1 cellular context compared by ENCODE assay signal in the genomic region with DNA sequence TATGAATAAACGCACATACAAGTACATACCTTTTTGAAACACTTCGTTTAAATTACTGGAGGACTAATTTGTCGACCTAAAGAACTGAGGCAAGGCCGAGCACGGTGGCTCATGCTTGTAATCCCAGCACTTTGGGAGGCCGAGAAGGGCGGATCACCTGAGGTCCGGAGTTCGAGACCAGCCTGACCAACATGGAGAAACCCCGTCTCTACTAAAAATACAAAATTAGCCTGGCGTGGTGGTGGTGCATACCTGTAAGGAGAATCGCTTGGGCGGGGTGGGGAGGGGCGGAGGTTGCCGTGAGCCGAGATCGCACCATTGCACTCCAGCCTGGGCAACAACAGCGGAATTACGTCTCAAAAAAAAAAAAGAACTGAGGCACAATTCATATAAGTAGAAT.
A peak's percentile ranks its signal among the peaks of the same experiment; 100 is the strongest.
TF ChIP-seq lines count a peak whose summit lies in the region.

No MANE protein-coding gene starts in this region.

TF ChIP-seq in GM12878, 131 proteins besides CTCF, POLR2A, EP300 and RAD21:
- TF ChIP-seq, protein P1, sequence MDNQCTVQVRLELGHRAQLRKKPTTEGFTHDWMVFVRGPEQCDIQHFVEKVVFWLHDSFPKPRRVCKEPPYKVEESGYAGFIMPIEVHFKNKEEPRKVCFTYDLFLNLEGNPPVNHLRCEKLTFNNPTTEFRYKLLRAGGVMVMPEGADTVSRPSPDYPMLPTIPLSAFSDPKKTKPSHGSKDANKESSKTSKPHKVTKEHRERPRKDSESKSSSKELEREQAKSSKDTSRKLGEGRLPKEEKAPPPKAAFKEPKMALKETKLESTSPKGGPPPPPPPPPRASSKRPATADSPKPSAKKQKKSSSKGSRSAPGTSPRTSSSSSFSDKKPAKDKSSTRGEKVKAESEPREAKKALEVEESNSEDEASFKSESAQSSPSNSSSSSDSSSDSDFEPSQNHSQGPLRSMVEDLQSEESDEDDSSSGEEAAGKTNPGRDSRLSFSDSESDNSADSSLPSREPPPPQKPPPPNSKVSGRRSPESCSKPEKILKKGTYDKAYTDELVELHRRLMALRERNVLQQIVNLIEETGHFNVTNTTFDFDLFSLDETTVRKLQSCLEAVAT (IDR thresholded peaks at IDR 0.05) = 0 out of 2 replicates have a peak, but pooled peaks have one; percentile 65
TF ChIP-seq in GM12878: peak in this region for 1; not testable (repeated sequence) for 130.
